In genomic region chr22:32676196-32676595, GRCh38 we compare ENCODE assay signal across 15 cellular contexts.
"Had no signal": no experiment of that assay in that cellular context is flagged by ENCODE, and none has a peak within 500 bp of the region (broad histone marks: within the 10 kb centered on the region; RNA-seq: fewer than 3 reads in every experiment).

No MANE protein-coding gene starts in this region.

- H3K4me3 ChIP-seq: heart left ventricle, transverse colon had no signal

- H3K4me3 Mint-ChIP-seq: activated CD4-positive, alpha-beta T cell treated with anti-CD3 and anti-CD28 coated beads, Interleukin-2, amount 10 ng/mL, durations not matched to agents 7 days and 5 days; activated naive CD8-positive, alpha-beta T cell; effector memory CD8-positive, alpha-beta T cell; mesothelial cell of epicardium had no signal

- H3K9me3 Mint-ChIP-seq: activated CD4-positive, alpha-beta T cell treated with anti-CD3 and anti-CD28 coated beads, Interleukin-2, amount 10 ng/mL, durations not matched to agents 7 days and 5 days; effector memory CD8-positive, alpha-beta T cell had no signal

- H3K4me1 Mint-ChIP-seq: mesothelial cell of epicardium had no signal

- H3K36me3 ChIP-seq: brain microvascular endothelial cell, heart left ventricle, transverse colon had no signal

- H3K27me3 ChIP-seq: brain microvascular endothelial cell, heart left ventricle, transverse colon had no signal

- DNase-seq: activated CD4-positive, alpha-beta T cell treated with anti-CD3 and anti-CD28 coated beads, Interleukin-2, amount 10 ng/mL, durations not matched to agents 7 days and 5 days; activated CD4-positive, CD25-positive, alpha-beta regulatory T cell; activated CD8-positive, alpha-beta memory T cell treated with anti-CD3 and anti-CD28 coated beads for 24 hours; activated gamma-delta T cell treated with Interleukin-2 at 50 U/mL for 16 hours; amygdala; brain microvascular endothelial cell; cerebellar nuclear complex; dermis blood vessel endothelial cell; effector memory CD8-positive, alpha-beta T cell; heart left ventricle; stimulated activated CD4-positive, alpha-beta T cell treated with anti-CD3 and anti-CD28 coated beads, Interleukin-12 subunit alpha, Interleukin-12 subunit beta, amount 100 ng/mL, for 4 hours; stimulated activated CD4-positive, alpha-beta T cell treated with anti-CD3 and anti-CD28 coated beads, Interleukin-2, amount 100 ng/mL, for 24 hours; transverse colon had no signal

- H3K36me3 Mint-ChIP-seq: activated naive CD8-positive, alpha-beta T cell; mesothelial cell of epicardium had no signal

- H3K4me1 ChIP-seq: transverse colon had no signal

- ATAC-seq: effector memory CD8-positive, alpha-beta T cell had no signal

- H3K27ac Mint-ChIP-seq: activated CD4-positive, alpha-beta T cell treated with anti-CD3 and anti-CD28 coated beads, Interleukin-2, amount 10 ng/mL, durations not matched to agents 7 days and 5 days; activated naive CD8-positive, alpha-beta T cell; effector memory CD8-positive, alpha-beta T cell; mesothelial cell of epicardium had no signal

- H3K9me3 ChIP-seq: heart left ventricle, transverse colon had no signal

- H3K27ac ChIP-seq: brain microvascular endothelial cell, heart left ventricle, transverse colon had no signal
